In the genomic region with DNA sequence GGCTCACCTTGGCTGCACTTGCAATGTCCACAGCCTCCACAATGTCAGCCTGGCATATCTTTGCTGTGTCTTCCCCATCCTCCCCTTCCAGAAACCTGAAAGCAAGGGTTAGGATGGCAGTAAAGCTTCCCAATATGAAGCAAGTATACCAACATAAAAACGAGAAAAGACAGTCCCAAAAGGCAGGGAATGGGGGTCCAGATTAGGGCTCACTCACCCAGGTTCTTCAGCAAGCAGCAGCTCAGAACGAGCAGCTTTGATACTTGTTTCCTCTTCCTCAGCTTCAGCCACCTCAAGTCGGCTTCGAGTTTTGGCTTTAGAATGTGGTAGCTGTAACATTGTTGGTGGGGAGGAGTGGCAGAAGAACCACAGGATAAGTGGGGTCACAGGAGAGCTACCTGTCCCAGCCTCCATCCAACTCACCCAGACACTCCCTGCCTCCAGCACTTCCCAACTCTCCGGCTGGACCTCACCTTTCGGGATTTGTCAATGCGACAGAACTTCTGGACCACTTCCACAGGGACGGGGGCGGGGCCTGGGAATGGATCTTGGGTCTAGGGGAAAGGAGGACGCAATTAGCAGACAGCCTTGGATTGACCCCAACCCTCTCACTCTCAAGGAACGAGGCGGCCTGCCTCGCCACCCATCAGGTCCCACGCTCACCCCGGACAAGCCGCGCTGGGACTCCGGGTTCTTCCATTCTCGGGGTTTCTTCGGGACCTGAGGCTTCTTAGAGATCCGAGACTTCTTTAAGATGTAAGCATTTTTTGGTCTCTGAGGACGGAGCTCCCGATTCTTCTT, we compare ENCODE assay signal across 8 cellular contexts. TPM values are rescaled to one million over a fixed set of nuclear protein-coding genes. Genes with fewer than 3 reads are reported as not detected.
DNase-seq lines count a peak whose midpoint lies in the region; ATAC-seq and TF ChIP-seq lines count a peak whose summit lies in the region.

No MANE protein-coding gene starts in this region.

- ATAC-seq in natural killer cell treated with Interleukin-12 subunit alpha and Interleukin-12 subunit beta and Interleukin-15 and Interleukin-18, amount 100 ng/mL, for 72 hours = no peak
- ATAC-seq in GM21423 (IDR thresholded peaks at IDR 0.05; ENCODE audit: unreplicated experiment) (no peak), HG02642 (IDR thresholded peaks at IDR 0.05; ENCODE audit: poor library complexity, unreplicated experiment) (no peak), GM21576 (IDR thresholded peaks at IDR 0.05; ENCODE audit: unreplicated experiment) (no peak)

- H3K9ac ChIP-seq in BLaER1 = peak overlapping the region; percentile 87

- peaks cover 8% of the 10 kb centered on the region for H3K36me3 Mint-ChIP-seq in IgD-negative memory B cell
- peaks cover 24% of the 10 kb centered on the region for H3K36me3 Mint-ChIP-seq in natural killer cell treated with Interleukin-12 subunit alpha and Interleukin-12 subunit beta and Interleukin-15 and Interleukin-18, amount 100 ng/mL, for 72 hours

- H3K27ac Mint-ChIP-seq in IgD-negative memory B cell = peak overlapping the region; percentile 75 to 94 (median 79)
- peak overlapping the region; percentile 77 to 92 for H3K27ac Mint-ChIP-seq in natural killer cell treated with Interleukin-12 subunit alpha and Interleukin-12 subunit beta and Interleukin-15 and Interleukin-18, amount 100 ng/mL, for 72 hours

- no peaks in the 10 kb centered on the region for H3K27me3 Mint-ChIP-seq in IgD-negative memory B cell
- H3K27me3 Mint-ChIP-seq in natural killer cell treated with Interleukin-12 subunit alpha and Interleukin-12 subunit beta and Interleukin-15 and Interleukin-18, amount 100 ng/mL, for 72 hours = no peaks in the 10 kb centered on the region

- H3K9me3 ChIP-seq in BLaER1 = no peaks in the 10 kb centered on the region

- no peaks in the 10 kb centered on the region for H3K9me3 Mint-ChIP-seq in IgD-negative memory B cell
- no peaks in the 10 kb centered on the region for H3K9me3 Mint-ChIP-seq in natural killer cell treated with Interleukin-12 subunit alpha and Interleukin-12 subunit beta and Interleukin-15 and Interleukin-18, amount 100 ng/mL, for 72 hours

- no peak for TF ChIP-seq CTCF in coronary artery (IDR thresholded peaks at IDR 0.05)

- peaks cover 75% of the 10 kb centered on the region for H3K36me3 ChIP-seq in BLaER1

- DNase-seq in coronary artery (ENCODE audit: low spot score) (no peak), SK-N-DZ (ENCODE audit: low spot score) (no peak)
- no peak for DNase-seq in natural killer cell treated with Interleukin-12 subunit alpha and Interleukin-12 subunit beta and Interleukin-15 and Interleukin-18, amount 100 ng/mL, for 72 hours (ENCODE audit: low spot score)

- peaks cover 15 to 34% (median 17%) of the 10 kb centered on the region in 3 donors for H3K4me1 Mint-ChIP-seq in IgD-negative memory B cell
- peaks cover 37 to 41% of the 10 kb centered on the region in 2 donors for H3K4me1 Mint-ChIP-seq in natural killer cell treated with Interleukin-12 subunit alpha and Interleukin-12 subunit beta and Interleukin-15 and Interleukin-18, amount 100 ng/mL, for 72 hours (ENCODE audit: low read depth in 2 of 2)

- peak overlapping the region; percentile 95 for H3K4me2 ChIP-seq in BLaER1

- H4K20me1 ChIP-seq in BLaER1 = peaks cover 26% of the 10 kb centered on the region; the same call in 1 of the 2 replicates

- H3K4me3 ChIP-seq in BLaER1 (peak overlapping the region; percentile 87), coronary artery (peak overlapping the region; percentile 76)

- H3K27ac ChIP-seq in BLaER1 = peak overlapping the region; percentile 84
- H3K27ac ChIP-seq in coronary artery = peak overlapping the region; percentile 43 to 80

- H3K4me1 ChIP-seq in BLaER1 = peaks cover 28% of the 10 kb centered on the region

- no peaks in the 10 kb centered on the region for H3K27me3 ChIP-seq in BLaER1

- H3K4me3 Mint-ChIP-seq in IgD-negative memory B cell = peak overlapping the region; percentile 96 to 100 (median 98)
- H3K4me3 Mint-ChIP-seq in natural killer cell treated with Interleukin-12 subunit alpha and Interleukin-12 subunit beta and Interleukin-15 and Interleukin-18, amount 100 ng/mL, for 72 hours = peak overlapping the region; percentile 93

RNA-seq across cellular contexts. Expression of a gene that starts 0.7 kb away (rescaled TPM):
- polyA plus RNA-seq in IgD-negative memory B cell = 68.7 TPM
- total RNA-seq in natural killer cell treated with Interleukin-12 subunit alpha and Interleukin-12 subunit beta and Interleukin-15 and Interleukin-18, amount 100 ng/mL, for 72 hours = 100 to 1,000 TPM in 1 of 2 donors, 10 to 100 TPM in 1; 81.8 to 148 TPM
- polyA plus RNA-seq in SK-N-DZ (2014; cell fraction: cytosol; rRNA removed) = 105 and 106 TPM in 2 replicates
- polyA plus RNA-seq in SK-N-DZ (2014; cell fraction: nucleus; rRNA removed) = 200 and 246 TPM in 2 replicates

RNA-seq across cellular contexts. Expression of a gene that starts 1.1 kb away (rescaled TPM):
- polyA plus RNA-seq in IgD-negative memory B cell = 49.3 TPM
- total RNA-seq in natural killer cell treated with Interleukin-12 subunit alpha and Interleukin-12 subunit beta and Interleukin-15 and Interleukin-18, amount 100 ng/mL, for 72 hours = 10 to 100 TPM; 72.0 to 76.8 TPM
- 107 and 170 TPM in 2 replicates for polyA plus RNA-seq in SK-N-DZ (2014; cell fraction: cytosol; rRNA removed)
- 81.3 and 118 TPM in 2 replicates for polyA plus RNA-seq in SK-N-DZ (2014; cell fraction: nucleus; rRNA removed)

RNA-seq across cellular contexts. Expression of a gene that starts 10.4 kb away (rescaled TPM):
- polyA plus RNA-seq in IgD-negative memory B cell = 19.0 TPM
- 10 to 100 TPM; 38.1 to 51.4 TPM for total RNA-seq in natural killer cell treated with Interleukin-12 subunit alpha and Interleukin-12 subunit beta and Interleukin-15 and Interleukin-18, amount 100 ng/mL, for 72 hours
- polyA plus RNA-seq in SK-N-DZ (2014; cell fraction: cytosol; rRNA removed) = 48.0 and 48.5 TPM in 2 replicates
- 254 and 277 TPM in 2 replicates for polyA plus RNA-seq in SK-N-DZ (2014; cell fraction: nucleus; rRNA removed)

RNA-seq across cellular contexts. Expression of a gene that starts 11.4 kb away (rescaled TPM):
- 35.4 TPM for polyA plus RNA-seq in IgD-negative memory B cell
- 10 to 100 TPM; 10.1 to 11.2 TPM for total RNA-seq in natural killer cell treated with Interleukin-12 subunit alpha and Interleukin-12 subunit beta and Interleukin-15 and Interleukin-18, amount 100 ng/mL, for 72 hours
- 0.12 and 0.42 TPM in 2 replicates for polyA plus RNA-seq in SK-N-DZ (2014; cell fraction: cytosol; rRNA removed)
- polyA plus RNA-seq in SK-N-DZ (2014; cell fraction: nucleus; rRNA removed) = 0.19 and 0.38 TPM in 2 replicates

RNA-seq across cellular contexts. Expression of a gene that starts 16.5 kb away (rescaled TPM):
- 9,150 TPM for polyA plus RNA-seq in IgD-negative memory B cell
- 1,000 to 10,000 TPM; 1,431 to 1,446 TPM for total RNA-seq in natural killer cell treated with Interleukin-12 subunit alpha and Interleukin-12 subunit beta and Interleukin-15 and Interleukin-18, amount 100 ng/mL, for 72 hours
- polyA plus RNA-seq in SK-N-DZ (2014; cell fraction: cytosol; rRNA removed) = 7,428 and 7,555 TPM in 2 replicates
- 3,035 and 5,193 TPM in 2 replicates for polyA plus RNA-seq in SK-N-DZ (2014; cell fraction: nucleus; rRNA removed)
